Comparison of ENCODE assay signal across 34 cellular contexts in genomic region chr7:47707596-47707995, GRCh38.
"Had no signal": no experiment of that assay in that cellular context is flagged by ENCODE, and none has a peak within 500 bp of the region (broad histone marks: within the 10 kb centered on the region; RNA-seq: fewer than 3 reads in every experiment).

No MANE protein-coding gene starts in this region.

- H3K27ac Mint-ChIP-seq: activated CD4-positive, alpha-beta memory T cell treated with anti-CD3 and anti-CD28 coated beads for 36 hours; activated CD4-positive, alpha-beta T cell treated with anti-CD3 and anti-CD28 coated beads for 36 hours; activated CD4-positive, alpha-beta T cell treated with anti-CD3 and anti-CD28 coated beads, Interleukin-2, amount 10 ng/mL, durations not matched to agents 24 days and 14 days; activated CD8-positive, alpha-beta memory T cell treated with anti-CD3 and anti-CD28 coated beads, Interleukin-2, amount 10 ng/mL, durations not matched to agents 7 days and 5 days; activated CD8-positive, alpha-beta T cell treated with anti-CD3 and anti-CD28 coated beads, Interleukin-2, amount 10 ng/mL, durations not matched to agents 7 days and 5 days; activated naive CD4-positive, alpha-beta T cell treated with anti-CD3 and anti-CD28 coated beads for 36 hours; activated naive CD4-positive, alpha-beta T cell treated with anti-CD3 and anti-CD28 coated beads, Interleukin-2, amount 50 U/mL, for 24 hours; activated naive CD8-positive, alpha-beta T cell treated with anti-CD3 and anti-CD28 coated beads for 36 hours; activated naive CD8-positive, alpha-beta T cell treated with anti-CD3 and anti-CD28 coated beads, Interleukin-2, amount 50 U/mL, for 24 hours; activated T-helper 1 cell treated with anti-CD3 and anti-CD28 coated beads, Interleukin-12 subunit alpha, Interleukin-12 subunit beta, Interleukin-2, Interleukin-4 antibody, amounts not matched to agents 30 ng/mL and 10 ng/mL and 1 ng/mL, durations not matched to agents 14 hours and 24 hours and 36 hours; activated T-helper 2 cell treated with anti-CD3 and anti-CD28 coated beads, Interferon-gamma antibody, Interleukin-2, Interleukin-4, amounts not matched to agents 10 μg/mL and 5 μg/mL and 100 μg/mL, durations not matched to agents 14 hours and 24 hours and 36 hours; effector memory CD8-positive, alpha-beta T cell; T-helper 17 cell; T-helper 2 cell treated with Interferon-gamma antibody and Interleukin-4, amounts not matched to agents 5 μg/mL and 100 μg/mL, for 36 hours had no signal

- H3K27me3 Mint-ChIP-seq: activated CD4-positive, alpha-beta memory T cell treated with anti-CD3 and anti-CD28 coated beads for 36 hours; activated CD4-positive, alpha-beta T cell treated with anti-CD3 and anti-CD28 coated beads for 36 hours; activated CD4-positive, alpha-beta T cell treated with anti-CD3 and anti-CD28 coated beads, Interleukin-2, amount 10 ng/mL, durations not matched to agents 24 days and 14 days; activated CD8-positive, alpha-beta memory T cell treated with anti-CD3 and anti-CD28 coated beads, Interleukin-2, amount 10 ng/mL, durations not matched to agents 7 days and 5 days; activated naive CD4-positive, alpha-beta T cell treated with anti-CD3 and anti-CD28 coated beads, Interleukin-2, amount 50 U/mL, for 24 hours; activated naive CD8-positive, alpha-beta T cell treated with anti-CD3 and anti-CD28 coated beads for 36 hours; activated naive CD8-positive, alpha-beta T cell treated with anti-CD3 and anti-CD28 coated beads, Interleukin-2, amount 50 U/mL, for 24 hours; effector memory CD8-positive, alpha-beta T cell had no signal

- H3K9me3 Mint-ChIP-seq: activated CD4-positive, alpha-beta memory T cell treated with anti-CD3 and anti-CD28 coated beads for 36 hours; activated CD4-positive, alpha-beta T cell treated with anti-CD3 and anti-CD28 coated beads, Interleukin-2, amount 10 ng/mL, durations not matched to agents 24 days and 14 days; activated naive CD4-positive, alpha-beta T cell treated with anti-CD3 and anti-CD28 coated beads for 36 hours; activated naive CD4-positive, alpha-beta T cell treated with anti-CD3 and anti-CD28 coated beads, Interleukin-2, amount 50 U/mL, for 24 hours; activated naive CD8-positive, alpha-beta T cell treated with anti-CD3 and anti-CD28 coated beads for 36 hours; activated naive CD8-positive, alpha-beta T cell treated with anti-CD3 and anti-CD28 coated beads, Interleukin-2, amount 50 U/mL, for 24 hours; activated T-helper 1 cell treated with anti-CD3 and anti-CD28 coated beads, Interleukin-12 subunit alpha, Interleukin-12 subunit beta, Interleukin-2, Interleukin-4 antibody, amounts not matched to agents 30 ng/mL and 10 ng/mL and 1 ng/mL, durations not matched to agents 14 hours and 24 hours and 36 hours; activated T-helper 2 cell treated with anti-CD3 and anti-CD28 coated beads, Interferon-gamma antibody, Interleukin-2, Interleukin-4, amounts not matched to agents 10 μg/mL and 5 μg/mL and 100 μg/mL, durations not matched to agents 14 hours and 24 hours and 36 hours; effector memory CD8-positive, alpha-beta T cell; T-helper 2 cell treated with Interferon-gamma antibody and Interleukin-4, amounts not matched to agents 5 μg/mL and 100 μg/mL, for 36 hours had no signal

- H3K4me3 Mint-ChIP-seq: activated CD4-positive, alpha-beta memory T cell treated with anti-CD3 and anti-CD28 coated beads for 36 hours; activated CD4-positive, alpha-beta T cell treated with anti-CD3 and anti-CD28 coated beads for 36 hours; activated CD4-positive, alpha-beta T cell treated with anti-CD3 and anti-CD28 coated beads, Interleukin-2, amount 10 ng/mL, durations not matched to agents 24 days and 14 days; activated CD8-positive, alpha-beta memory T cell treated with anti-CD3 and anti-CD28 coated beads, Interleukin-2, amount 10 ng/mL, durations not matched to agents 7 days and 5 days; activated CD8-positive, alpha-beta T cell treated with anti-CD3 and anti-CD28 coated beads, Interleukin-2, amount 10 ng/mL, durations not matched to agents 7 days and 5 days; activated naive CD4-positive, alpha-beta T cell treated with anti-CD3 and anti-CD28 coated beads for 36 hours; activated naive CD4-positive, alpha-beta T cell treated with anti-CD3 and anti-CD28 coated beads, Interleukin-2, amount 50 U/mL, for 24 hours; activated naive CD8-positive, alpha-beta T cell treated with anti-CD3 and anti-CD28 coated beads for 36 hours; activated naive CD8-positive, alpha-beta T cell treated with anti-CD3 and anti-CD28 coated beads, Interleukin-2, amount 50 U/mL, for 24 hours; activated T-helper 1 cell treated with anti-CD3 and anti-CD28 coated beads, Interleukin-12 subunit alpha, Interleukin-12 subunit beta, Interleukin-2, Interleukin-4 antibody, amounts not matched to agents 30 ng/mL and 10 ng/mL and 1 ng/mL, durations not matched to agents 14 hours and 24 hours and 36 hours; effector memory CD8-positive, alpha-beta T cell; T-helper 17 cell; T-helper 2 cell treated with Interferon-gamma antibody and Interleukin-4, amounts not matched to agents 5 μg/mL and 100 μg/mL, for 36 hours had no signal

- H3K4me3 ChIP-seq: adrenal gland, body of pancreas, esophagus squamous epithelium, gastroesophageal sphincter, heart left ventricle had no signal

- H3K4me1 Mint-ChIP-seq: activated CD4-positive, alpha-beta T cell treated with anti-CD3 and anti-CD28 coated beads for 36 hours; activated CD4-positive, alpha-beta T cell treated with anti-CD3 and anti-CD28 coated beads, Interleukin-2, amount 10 ng/mL, durations not matched to agents 24 days and 14 days; activated CD8-positive, alpha-beta memory T cell treated with anti-CD3 and anti-CD28 coated beads, Interleukin-2, amount 10 ng/mL, durations not matched to agents 7 days and 5 days; activated naive CD4-positive, alpha-beta T cell treated with anti-CD3 and anti-CD28 coated beads, Interleukin-2, amount 50 U/mL, for 24 hours; activated naive CD8-positive, alpha-beta T cell treated with anti-CD3 and anti-CD28 coated beads for 36 hours; activated naive CD8-positive, alpha-beta T cell treated with anti-CD3 and anti-CD28 coated beads, Interleukin-2, amount 50 U/mL, for 24 hours; T-helper 17 cell had no signal

- ATAC-seq: activated CD4-positive, alpha-beta T cell treated with anti-CD3 and anti-CD28 coated beads for 36 hours; activated CD8-positive, alpha-beta memory T cell treated with anti-CD3 and anti-CD28 coated beads, Interleukin-2, amount 10 ng/mL, durations not matched to agents 7 days and 5 days; activated CD8-positive, alpha-beta T cell treated with anti-CD3 and anti-CD28 coated beads, Interleukin-2, amount 10 ng/mL, durations not matched to agents 7 days and 5 days; activated naive CD8-positive, alpha-beta T cell treated with anti-CD3 and anti-CD28 coated beads, Interleukin-2, amount 50 U/mL, for 24 hours; body of pancreas; effector memory CD8-positive, alpha-beta T cell; gastroesophageal sphincter; heart left ventricle; T-helper 17 cell had no signal

- H3K4me1 ChIP-seq: adrenal gland, body of pancreas, esophagus squamous epithelium had no signal

- H3K9me3 ChIP-seq: adrenal gland, body of pancreas, esophagus squamous epithelium, gastroesophageal sphincter, heart left ventricle had no signal

- H3K36me3 ChIP-seq: adrenal gland, esophagus squamous epithelium, gastroesophageal sphincter, heart left ventricle had no signal

- DNase-seq: activated CD4-positive, alpha-beta memory T cell treated with anti-CD3 and anti-CD28 coated beads for 36 hours; activated CD4-positive, alpha-beta T cell treated with anti-CD3 and anti-CD28 coated beads for 36 hours; activated CD4-positive, alpha-beta T cell treated with anti-CD3 and anti-CD28 coated beads, Interleukin-2, amount 10 ng/mL, durations not matched to agents 24 days and 14 days; activated CD4-positive, CD25-positive, alpha-beta regulatory T cell; activated CD4-positive, CD25-positive, alpha-beta regulatory T cell treated with anti-CD3 and anti-CD28 coated beads, Interleukin-2, amount 50 U/mL, for 72 hours; activated CD8-positive, alpha-beta memory T cell treated with anti-CD3 and anti-CD28 coated beads, Interleukin-2, amount 10 ng/mL, durations not matched to agents 7 days and 5 days; activated CD8-positive, alpha-beta memory T cell treated with anti-CD3 and anti-CD28 coated beads, Interleukin-2, amount 50 U/mL, for 4 hours; activated CD8-positive, alpha-beta T cell treated with anti-CD3 and anti-CD28 coated beads, Interleukin-2, amount 10 ng/mL, durations not matched to agents 7 days and 5 days; activated effector memory CD4-positive, alpha-beta T cell treated with anti-CD3 and anti-CD28 coated beads, Interleukin-2, amount 50 U/mL, for 16 hours; activated naive CD4-positive, alpha-beta T cell treated with anti-CD3 and anti-CD28 coated beads for 36 hours; activated naive CD8-positive, alpha-beta T cell treated with anti-CD3 and anti-CD28 coated beads for 36 hours; activated naive CD8-positive, alpha-beta T cell treated with anti-CD3 and anti-CD28 coated beads, Interleukin-2, amount 50 U/mL, for 24 hours; activated T-cell treated with anti-CD3 and anti-CD28 coated beads, Interleukin-2, amount 50 U/mL, for 1 hour; activated T-cell treated with anti-CD3 and anti-CD28 coated beads, Interleukin-2, amount 50 U/mL, for 48 hours; amygdala; aorta; body of pancreas; caudate nucleus; cortex of kidney; dermis blood vessel endothelial cell; effector CD4-positive, alpha-beta T cell; effector memory CD8-positive, alpha-beta T cell; esophagus squamous epithelium; foreskin melanocyte; heart left ventricle; T-helper 1 cell; T-helper 17 cell; T1000 had no signal

- H3K27ac ChIP-seq: adrenal gland, body of pancreas, esophagus squamous epithelium, gastroesophageal sphincter, heart left ventricle had no signal

- H3K27me3 ChIP-seq: adrenal gland, body of pancreas, esophagus squamous epithelium, gastroesophageal sphincter, heart left ventricle had no signal

- H3K36me3 Mint-ChIP-seq: activated CD4-positive, alpha-beta memory T cell treated with anti-CD3 and anti-CD28 coated beads for 36 hours; activated CD8-positive, alpha-beta memory T cell treated with anti-CD3 and anti-CD28 coated beads, Interleukin-2, amount 10 ng/mL, durations not matched to agents 7 days and 5 days; activated naive CD4-positive, alpha-beta T cell treated with anti-CD3 and anti-CD28 coated beads, Interleukin-2, amount 50 U/mL, for 24 hours; activated naive CD8-positive, alpha-beta T cell treated with anti-CD3 and anti-CD28 coated beads for 36 hours had no signal
